In the genomic region with DNA sequence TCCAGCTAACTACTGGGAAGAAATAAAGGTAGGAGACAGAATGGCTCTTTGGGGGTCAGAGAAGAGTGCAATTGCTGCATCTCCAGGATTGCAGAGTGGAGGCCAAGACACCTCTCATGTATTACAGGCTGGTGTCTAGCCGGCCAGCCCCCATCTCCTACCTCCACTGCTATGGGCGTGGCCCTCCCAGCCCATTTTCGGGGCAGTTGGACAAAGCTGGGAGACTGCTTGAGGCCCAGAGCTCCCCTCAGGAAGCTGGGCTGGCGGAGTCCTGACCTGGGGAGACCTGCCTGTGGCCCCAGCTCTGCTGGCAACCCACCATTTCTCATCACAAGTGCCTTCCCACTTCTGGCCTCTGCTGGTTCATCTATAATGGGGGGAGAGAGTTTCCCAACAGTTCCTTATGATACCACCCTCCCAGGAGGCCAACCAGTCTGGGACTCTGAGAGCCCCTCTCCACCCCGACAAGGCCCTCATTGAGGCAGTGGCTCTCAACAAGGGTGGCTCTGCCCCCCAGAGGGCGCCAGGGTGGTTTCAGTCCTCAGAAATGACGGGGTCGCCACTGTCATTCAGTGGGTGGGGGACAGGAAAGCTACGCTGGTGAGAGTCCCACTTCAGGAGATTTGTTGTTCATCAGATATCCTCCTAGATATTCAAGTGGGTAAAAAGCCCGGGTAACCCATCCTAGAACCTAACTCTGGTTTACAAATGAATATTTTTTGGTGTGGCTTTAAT, we compare ENCODE assay signal across 1 cellular context.
TF ChIP-seq lines count a peak whose summit lies in the region.

No MANE protein-coding gene starts in this region.

TF ChIP-seq in H1, 55 proteins besides CTCF, POLR2A, EP300 and RAD21:
- TF ChIP-seq KDM1A (IDR thresholded peaks at IDR 0.05; ENCODE audit: borderline replicate concordance, low read length): no peak
- no peak for TF ChIP-seq HDAC6 (IDR thresholded peaks at IDR 0.05; ENCODE audit: low read depth, low read length)
- TF ChIP-seq ATF3 (IDR thresholded peaks at IDR 0.05; ENCODE audit: insufficient read depth, low read depth, low read length): no peak
- no peak for TF ChIP-seq CEBPB (IDR thresholded peaks at IDR 0.05; ENCODE audit: low read depth, low read length)
- TF ChIP-seq TEAD4 (IDR thresholded peaks at IDR 0.05; ENCODE audit: low read depth, low read length): no peak
- TF ChIP-seq YY1 (IDR thresholded peaks at IDR 0.05; ENCODE audit: low read depth, low read length): no peak
- TF ChIP-seq EZH2 (IDR thresholded peaks at IDR 0.05; ENCODE audit: low read depth, low read length, severe bottlenecking): no peak
- no peak for TF ChIP-seq HDAC2 (IDR thresholded peaks at IDR 0.05; ENCODE audit: borderline replicate concordance in 1 of 2, low read depth in 2 of 2, low read length in 2 of 2)
- no peak for TF ChIP-seq SP4 (IDR thresholded peaks at IDR 0.05; ENCODE audit: low read length)
- TF ChIP-seq, protein P1, sequence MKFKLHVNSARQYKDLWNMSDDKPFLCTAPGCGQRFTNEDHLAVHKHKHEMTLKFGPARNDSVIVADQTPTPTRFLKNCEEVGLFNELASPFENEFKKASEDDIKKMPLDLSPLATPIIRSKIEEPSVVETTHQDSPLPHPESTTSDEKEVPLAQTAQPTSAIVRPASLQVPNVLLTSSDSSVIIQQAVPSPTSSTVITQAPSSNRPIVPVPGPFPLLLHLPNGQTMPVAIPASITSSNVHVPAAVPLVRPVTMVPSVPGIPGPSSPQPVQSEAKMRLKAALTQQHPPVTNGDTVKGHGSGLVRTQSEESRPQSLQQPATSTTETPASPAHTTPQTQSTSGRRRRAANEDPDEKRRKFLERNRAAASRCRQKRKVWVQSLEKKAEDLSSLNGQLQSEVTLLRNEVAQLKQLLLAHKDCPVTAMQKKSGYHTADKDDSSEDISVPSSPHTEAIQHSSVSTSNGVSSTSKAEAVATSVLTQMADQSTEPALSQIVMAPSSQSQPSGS (IDR thresholded peaks at IDR 0.05; ENCODE audit: low read length): no peak
- TF ChIP-seq PHF8 (conservative IDR thresholded peaks at IDR 0.05; ENCODE audit: low read depth, low read length): no peak
- no peak for TF ChIP-seq TBP (IDR thresholded peaks at IDR 0.05; ENCODE audit: low read depth, low read length)
- TF ChIP-seq, protein P2, sequence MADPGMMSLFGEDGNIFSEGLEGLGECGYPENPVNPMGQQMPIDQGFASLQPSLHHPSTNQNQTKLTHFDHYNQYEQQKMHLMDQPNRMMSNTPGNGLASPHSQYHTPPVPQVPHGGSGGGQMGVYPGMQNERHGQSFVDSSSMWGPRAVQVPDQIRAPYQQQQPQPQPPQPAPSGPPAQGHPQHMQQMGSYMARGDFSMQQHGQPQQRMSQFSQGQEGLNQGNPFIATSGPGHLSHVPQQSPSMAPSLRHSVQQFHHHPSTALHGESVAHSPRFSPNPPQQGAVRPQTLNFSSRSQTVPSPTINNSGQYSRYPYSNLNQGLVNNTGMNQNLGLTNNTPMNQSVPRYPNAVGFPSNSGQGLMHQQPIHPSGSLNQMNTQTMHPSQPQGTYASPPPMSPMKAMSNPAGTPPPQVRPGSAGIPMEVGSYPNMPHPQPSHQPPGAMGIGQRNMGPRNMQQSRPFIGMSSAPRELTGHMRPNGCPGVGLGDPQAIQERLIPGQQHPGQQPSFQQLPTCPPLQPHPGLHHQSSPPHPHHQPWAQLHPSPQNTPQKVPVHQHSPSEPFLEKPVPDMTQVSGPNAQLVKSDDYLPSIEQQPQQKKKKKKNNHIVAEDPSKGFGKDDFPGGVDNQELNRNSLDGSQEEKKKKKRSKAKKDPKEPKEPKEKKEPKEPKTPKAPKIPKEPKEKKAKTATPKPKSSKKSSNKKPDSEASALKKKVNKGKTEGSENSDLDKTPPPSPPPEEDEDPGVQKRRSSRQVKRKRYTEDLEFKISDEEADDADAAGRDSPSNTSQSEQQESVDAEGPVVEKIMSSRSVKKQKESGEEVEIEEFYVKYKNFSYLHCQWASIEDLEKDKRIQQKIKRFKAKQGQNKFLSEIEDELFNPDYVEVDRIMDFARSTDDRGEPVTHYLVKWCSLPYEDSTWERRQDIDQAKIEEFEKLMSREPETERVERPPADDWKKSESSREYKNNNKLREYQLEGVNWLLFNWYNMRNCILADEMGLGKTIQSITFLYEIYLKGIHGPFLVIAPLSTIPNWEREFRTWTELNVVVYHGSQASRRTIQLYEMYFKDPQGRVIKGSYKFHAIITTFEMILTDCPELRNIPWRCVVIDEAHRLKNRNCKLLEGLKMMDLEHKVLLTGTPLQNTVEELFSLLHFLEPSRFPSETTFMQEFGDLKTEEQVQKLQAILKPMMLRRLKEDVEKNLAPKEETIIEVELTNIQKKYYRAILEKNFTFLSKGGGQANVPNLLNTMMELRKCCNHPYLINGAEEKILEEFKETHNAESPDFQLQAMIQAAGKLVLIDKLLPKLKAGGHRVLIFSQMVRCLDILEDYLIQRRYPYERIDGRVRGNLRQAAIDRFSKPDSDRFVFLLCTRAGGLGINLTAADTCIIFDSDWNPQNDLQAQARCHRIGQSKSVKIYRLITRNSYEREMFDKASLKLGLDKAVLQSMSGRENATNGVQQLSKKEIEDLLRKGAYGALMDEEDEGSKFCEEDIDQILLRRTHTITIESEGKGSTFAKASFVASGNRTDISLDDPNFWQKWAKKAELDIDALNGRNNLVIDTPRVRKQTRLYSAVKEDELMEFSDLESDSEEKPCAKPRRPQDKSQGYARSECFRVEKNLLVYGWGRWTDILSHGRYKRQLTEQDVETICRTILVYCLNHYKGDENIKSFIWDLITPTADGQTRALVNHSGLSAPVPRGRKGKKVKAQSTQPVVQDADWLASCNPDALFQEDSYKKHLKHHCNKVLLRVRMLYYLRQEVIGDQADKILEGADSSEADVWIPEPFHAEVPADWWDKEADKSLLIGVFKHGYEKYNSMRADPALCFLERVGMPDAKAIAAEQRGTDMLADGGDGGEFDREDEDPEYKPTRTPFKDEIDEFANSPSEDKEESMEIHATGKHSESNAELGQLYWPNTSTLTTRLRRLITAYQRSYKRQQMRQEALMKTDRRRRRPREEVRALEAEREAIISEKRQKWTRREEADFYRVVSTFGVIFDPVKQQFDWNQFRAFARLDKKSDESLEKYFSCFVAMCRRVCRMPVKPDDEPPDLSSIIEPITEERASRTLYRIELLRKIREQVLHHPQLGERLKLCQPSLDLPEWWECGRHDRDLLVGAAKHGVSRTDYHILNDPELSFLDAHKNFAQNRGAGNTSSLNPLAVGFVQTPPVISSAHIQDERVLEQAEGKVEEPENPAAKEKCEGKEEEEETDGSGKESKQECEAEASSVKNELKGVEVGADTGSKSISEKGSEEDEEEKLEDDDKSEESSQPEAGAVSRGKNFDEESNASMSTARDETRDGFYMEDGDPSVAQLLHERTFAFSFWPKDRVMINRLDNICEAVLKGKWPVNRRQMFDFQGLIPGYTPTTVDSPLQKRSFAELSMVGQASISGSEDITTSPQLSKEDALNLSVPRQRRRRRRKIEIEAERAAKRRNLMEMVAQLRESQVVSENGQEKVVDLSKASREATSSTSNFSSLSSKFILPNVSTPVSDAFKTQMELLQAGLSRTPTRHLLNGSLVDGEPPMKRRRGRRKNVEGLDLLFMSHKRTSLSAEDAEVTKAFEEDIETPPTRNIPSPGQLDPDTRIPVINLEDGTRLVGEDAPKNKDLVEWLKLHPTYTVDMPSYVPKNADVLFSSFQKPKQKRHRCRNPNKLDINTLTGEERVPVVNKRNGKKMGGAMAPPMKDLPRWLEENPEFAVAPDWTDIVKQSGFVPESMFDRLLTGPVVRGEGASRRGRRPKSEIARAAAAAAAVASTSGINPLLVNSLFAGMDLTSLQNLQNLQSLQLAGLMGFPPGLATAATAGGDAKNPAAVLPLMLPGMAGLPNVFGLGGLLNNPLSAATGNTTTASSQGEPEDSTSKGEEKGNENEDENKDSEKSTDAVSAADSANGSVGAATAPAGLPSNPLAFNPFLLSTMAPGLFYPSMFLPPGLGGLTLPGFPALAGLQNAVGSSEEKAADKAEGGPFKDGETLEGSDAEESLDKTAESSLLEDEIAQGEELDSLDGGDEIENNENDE (IDR thresholded peaks at IDR 0.05; ENCODE audit: insufficient replicate concordance, low read length): no peak
- no peak for TF ChIP-seq TCF12 (IDR thresholded peaks at IDR 0.05; ENCODE audit: low read depth, low read length)
- TF ChIP-seq SIRT6 (IDR thresholded peaks at IDR 0.05; ENCODE audit: low read length): no peak
- TF ChIP-seq BCL11A (IDR thresholded peaks at IDR 0.05; ENCODE audit: low read depth in 2 of 2, low read length in 2 of 2): no peak
- no peak for TF ChIP-seq RNF2 (IDR thresholded peaks at IDR 0.05; ENCODE audit: borderline replicate concordance, low read depth, low read length, missing control alignments, poor library complexity, severe bottlenecking)
